Comparison of ENCODE assay signal across 15 cellular contexts in genomic region chr7:15288746-15289145, GRCh38.
DNase-seq lines count a peak whose midpoint lies in the region; ATAC-seq and TF ChIP-seq lines count a peak whose summit lies in the region.
"Had no signal": no experiment of that assay in that cellular context is flagged by ENCODE, and none has a peak within 500 bp of the region (broad histone marks: within the 10 kb centered on the region; RNA-seq: fewer than 3 reads in every experiment).

No MANE protein-coding gene starts in this region.

- POLR2A ChIA-PET in A673 (lab: Charles Lee; ENCODE audit: low non-redundant PET) = no interaction called here

- TF ChIP-seq CTCF in LNCaP clone FGC (IDR thresholded peaks at IDR 0.05; ENCODE audit: control insufficient read depth, extremely low read depth, insufficient read depth) (no peak), cardiac fibroblast (IDR thresholded peaks at IDR 0.05; ENCODE audit: low read depth, low read length) (no peak), fibroblast of lung (conservative IDR thresholded peaks at IDR 0.05 in 1 of 2, IDR thresholded peaks at IDR 0.05 in 1 of 2; ENCODE audit: low read depth in 1 of 2, low read length in 2 of 2) (no peak), A673 (conservative IDR thresholded peaks at IDR 0.05; ENCODE audit: low read depth, low read length) (no peak)

- H3K27ac ChIP-seq in fibroblast of lung (ENCODE audit: insufficient read depth, low read length) = no peak overlapping the region
- no peak overlapping the region for H3K27ac ChIP-seq in A673 (ENCODE audit: low read depth, low read length, poor library complexity, severe bottlenecking)
- H3K27ac ChIP-seq: C4-2B had no signal

- H3K4me1 ChIP-seq in fibroblast of lung (ENCODE audit: control insufficient read depth, extremely low read depth, insufficient read depth, low read length) = no peaks in the 10 kb centered on the region
- no peaks in the 10 kb centered on the region for H3K4me1 ChIP-seq in A673 (ENCODE audit: insufficient read depth, low read length, poor library complexity, severe bottlenecking)
- H3K4me1 ChIP-seq: Caco-2 had no signal

- no peak overlapping the region for H3K9ac ChIP-seq in fibroblast of lung (ENCODE audit: insufficient read depth, low read length)

- no peak overlapping the region for H3K4me2 ChIP-seq in fibroblast of lung (ENCODE audit: extremely low read depth, insufficient read depth, low read length)

- intact Hi-C loops in A673 (cut with micrococcal nuclease; ENCODE audit: unreplicated experiment) = no loop called here

- H3K4me3 ChIP-seq in LNCaP clone FGC (ENCODE audit: low read depth, low read length) (no peak overlapping the region), cardiac fibroblast (replicated peaks in 1 of 2; ENCODE audit: low read depth in 2 of 2, low read length in 2 of 2) (no peak overlapping the region), fibroblast of lung (replicated peaks in 1 of 4; ENCODE audit: control extremely low read depth in 1 of 4, insufficient read depth in 1 of 4, low read depth in 3 of 4, low read length in 4 of 4) (no peak overlapping the region), A673 (ENCODE audit: low read depth, low read length, poor library complexity, severe bottlenecking) (no peak overlapping the region)

- H3K9me3 ChIP-seq in fibroblast of lung (ENCODE audit: control insufficient read depth, insufficient read depth, low read depth, low read length) (no peaks in the 10 kb centered on the region), A673 (ENCODE audit: low read depth, low read length, poor library complexity, severe bottlenecking) (no peaks in the 10 kb centered on the region)
- H3K9me3 ChIP-seq: Caco-2 had no signal

- CTCF ChIA-PET in A673 (lab: Charles Lee) = no interaction called here

- H4K20me1 ChIP-seq in fibroblast of lung (ENCODE audit: control insufficient read depth, extremely low read depth, insufficient read depth, low read length) = no peaks in the 10 kb centered on the region

- BruUV-seq in A673 (replicated peaks; lab: Mats Ljungman, UMichigan) = no TSS peak

- peak; percentile 78 for ATAC-seq in left lobe of liver
- ATAC-seq: HCT116 had no signal

- H3K36me3 ChIP-seq in fibroblast of lung (ENCODE audit: control insufficient read depth, insufficient read depth, low read length) (no peaks in the 10 kb centered on the region), A673 (ENCODE audit: insufficient read depth, low read length, poor library complexity, severe bottlenecking) (no peaks in the 10 kb centered on the region)

- peak; percentile 3 for DNase-seq in LNCaP clone FGC (ENCODE audit: low read depth)
- peak; percentile 40 to 82 for DNase-seq in cardiac fibroblast (ENCODE audit: low read depth in 2 of 2)
- DNase-seq in fibroblast of lung (ENCODE audit: low read depth in 2 of 2) = peak; percentile 8 to 13
- no peak for DNase-seq in left lobe of liver (ENCODE audit: low spot score)
- DNase-seq in ureter (ENCODE audit: low spot score) = no peak
- DNase-seq in NCI-H2107 (lab: John Stamatoyannopoulos, UW) = no peak
- no peak for DNase-seq in A673 (ENCODE audit: low spot score)
- DNase-seq: AML-193; Caco-2; CD4-positive, alpha-beta T cell; GOT3; H7; HFFc6 had no signal

- H3K27me3 ChIP-seq in fibroblast of lung (ENCODE audit: control insufficient read depth, insufficient read depth, low read length) (no peaks in the 10 kb centered on the region), A673 (replicated peaks; ENCODE audit: insufficient read depth, low read depth, low read length, poor library complexity) (no peaks in the 10 kb centered on the region)

- H3K79me2 ChIP-seq in fibroblast of lung (ENCODE audit: control insufficient read depth, insufficient read depth, low read length) = no peaks in the 10 kb centered on the region

- H2AFZ ChIP-seq in fibroblast of lung (ENCODE audit: low read length) = no peak overlapping the region

Comparison
In these comparisons a context has a peak if more than half of its experiments do, and no peak if none do; other contexts are left out.
1. DNase-seq: peak in LNCaP clone FGC (single experiment), cardiac fibroblast (2 of 2) and fibroblast of lung (2 of 2); none in left lobe of liver (single experiment), ureter (single experiment), NCI-H2107 (single experiment) and A673 (single experiment).